Comparison of ENCODE assay signal across 9 cellular contexts in the genomic region with DNA sequence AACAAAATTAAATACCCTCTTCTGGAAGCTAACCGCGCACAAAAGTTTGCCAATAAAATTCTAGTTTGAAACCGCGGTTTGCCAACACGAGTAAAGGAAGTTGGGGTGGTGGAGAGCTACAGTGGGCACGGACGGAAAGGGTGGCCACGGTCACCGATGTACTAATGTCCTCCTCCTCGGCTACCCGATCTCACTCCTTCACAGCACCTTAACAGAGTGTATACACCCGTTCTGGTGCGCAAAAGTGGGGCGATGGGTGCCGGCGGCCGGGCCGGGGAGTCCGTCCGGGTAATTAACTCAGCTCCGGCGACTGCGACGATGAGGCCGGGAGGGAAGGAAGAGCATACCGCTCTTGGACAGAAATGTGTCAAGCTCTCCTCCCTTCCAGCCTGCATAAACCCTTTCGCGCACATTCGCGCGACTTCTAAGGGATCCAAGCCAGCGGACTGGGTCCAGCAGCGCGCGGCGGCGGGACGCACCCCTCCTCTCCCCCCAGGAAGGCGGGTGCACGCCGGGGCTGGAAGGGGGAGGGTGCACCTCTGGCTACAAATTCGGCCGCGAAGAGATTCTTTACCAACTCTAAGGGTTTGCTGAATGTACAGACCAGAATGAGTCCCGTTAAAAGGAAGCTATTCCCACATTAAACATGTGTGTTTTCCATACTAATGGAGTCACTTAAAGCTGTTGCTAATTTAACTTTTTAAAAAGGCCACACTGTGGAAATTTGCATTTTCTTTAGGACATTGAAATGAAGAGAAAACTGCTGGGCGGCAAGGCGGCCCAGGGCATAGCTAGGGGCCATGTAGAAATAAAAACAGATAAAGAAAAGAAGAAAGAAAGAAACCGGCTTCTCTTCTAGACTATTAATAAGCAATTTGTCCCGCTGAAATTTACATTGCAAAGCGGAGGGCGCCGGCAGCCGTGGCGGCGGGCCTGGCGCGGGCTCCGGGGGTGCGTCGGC. TPM values are rescaled to one million over a fixed set of nuclear protein-coding genes. Genes with fewer than 3 reads are reported as not detected.
DNase-seq lines count a peak whose midpoint lies in the region; ATAC-seq, FAIRE-seq and TF ChIP-seq lines count a peak whose summit lies in the region.
"Had no signal": no experiment of that assay in that cellular context is flagged by ENCODE, and none has a peak within 500 bp of the region (broad histone marks: within the 10 kb centered on the region; RNA-seq: fewer than 3 reads in every experiment).

No MANE protein-coding gene starts in this region.

- no peak for DNase-seq in stimulated activated naive CD8-positive, alpha-beta T cell treated with anti-CD3 and anti-CD28 coated beads, Interleukin-15, Interleukin-2, amounts not matched to agents 100 U/mL and 50 U/mL, for 24 hours
- DNase-seq in activated T-cell treated with anti-CD3 and anti-CD28 coated beads, Interleukin-2, amount 50 U/mL, for 48 hours, result peak; percentile 34 to 37
- DNase-seq in mesothelial cell of epicardium (ENCODE audit: low spot score in 2 of 2, unreplicated experiment in 2 of 2), result no peak
- no peak for DNase-seq in vagina (ENCODE audit: extremely low spot score in 2 of 2)
- no peak for DNase-seq in kidney
- no peak for DNase-seq in DMS153 treated with DMSO at 0.1 percent for 48 hours (lab: John Stamatoyannopoulos, UW; ENCODE audit: unreplicated experiment)
- no peak for DNase-seq in effector memory CD8-positive, alpha-beta T cell

- H3K9me3 ChIP-seq in vagina (no peaks in the 10 kb centered on the region), kidney (ENCODE audit: control insufficient read depth in 1 of 2, low read length in 2 of 2) (no peaks in the 10 kb centered on the region)

- H3K36me3 ChIP-seq in vagina (no peaks in the 10 kb centered on the region), kidney (ENCODE audit: control insufficient read depth in 1 of 2, insufficient read depth in 2 of 2, low read length in 2 of 2) (no peaks in the 10 kb centered on the region)

- H3K27ac ChIP-seq in vagina (no peak overlapping the region), kidney (ENCODE audit: low read depth in 2 of 2, low read length in 2 of 2) (no peak overlapping the region)

- ATAC-seq in stimulated activated naive CD8-positive, alpha-beta T cell treated with anti-CD3 and anti-CD28 coated beads, Interleukin-15, Interleukin-2, amounts not matched to agents 100 U/mL and 50 U/mL, for 24 hours, result no peak
- no peak for ATAC-seq in effector memory CD8-positive, alpha-beta T cell (replicated peaks)

- TF ChIP-seq CTCF in mesothelial cell of epicardium (IDR thresholded peaks at IDR 0.05; ENCODE audit: unreplicated experiment) (no peak), vagina (IDR thresholded peaks at IDR 0.05) (no peak), kidney (IDR thresholded peaks at IDR 0.05; ENCODE audit: borderline replicate concordance, extremely low read depth, insufficient read depth) (no peak)

- TF ChIP-seq POLR2A in vagina (IDR thresholded peaks at IDR 0.05), result no peak

- no peak overlapping the region for H3K9ac ChIP-seq in kidney (ENCODE audit: low read length in 2 of 2)

- peak overlapping the region; percentile 34 to 35 for H3K4me3 ChIP-seq in vagina
- H3K4me3 ChIP-seq in kidney (ENCODE audit: low read length in 2 of 2), result no peak overlapping the region

- peak overlapping the region; percentile 37 for H3K4me3 Mint-ChIP-seq in stimulated activated naive CD8-positive, alpha-beta T cell treated with anti-CD3 and anti-CD28 coated beads, Interleukin-15, Interleukin-2, amounts not matched to agents 100 ng/mL and 50 ng/mL, for 24 hours
- peak overlapping the region; percentile 60 for H3K4me3 Mint-ChIP-seq in mesothelial cell of epicardium
- H3K4me3 Mint-ChIP-seq in effector memory CD8-positive, alpha-beta T cell, result peak overlapping the region in 1 of 2 donors; percentile 64

- H3K36me3 Mint-ChIP-seq in stimulated activated naive CD8-positive, alpha-beta T cell treated with anti-CD3 and anti-CD28 coated beads, Interleukin-15, Interleukin-2, amounts not matched to agents 100 ng/mL and 50 ng/mL, for 24 hours (ENCODE audit: low read depth), result peaks cover 12% of the 10 kb centered on the region
- no peaks in the 10 kb centered on the region for H3K36me3 Mint-ChIP-seq in mesothelial cell of epicardium
- peaks cover 17% of the 10 kb centered on the region for H3K36me3 Mint-ChIP-seq in effector memory CD8-positive, alpha-beta T cell (ENCODE audit: insufficient read depth)

- peak overlapping the region; percentile 76 for H3K27ac Mint-ChIP-seq in stimulated activated naive CD8-positive, alpha-beta T cell treated with anti-CD3 and anti-CD28 coated beads, Interleukin-15, Interleukin-2, amounts not matched to agents 100 ng/mL and 50 ng/mL, for 24 hours
- no peak overlapping the region for H3K27ac Mint-ChIP-seq in mesothelial cell of epicardium
- H3K27ac Mint-ChIP-seq in effector memory CD8-positive, alpha-beta T cell, result no peak overlapping the region

- peaks cover 72% of the 10 kb centered on the region for H3K27me3 Mint-ChIP-seq in stimulated activated naive CD8-positive, alpha-beta T cell treated with anti-CD3 and anti-CD28 coated beads, Interleukin-15, Interleukin-2, amounts not matched to agents 100 ng/mL and 50 ng/mL, for 24 hours
- peaks cover 87% of the 10 kb centered on the region for H3K27me3 Mint-ChIP-seq in mesothelial cell of epicardium (ENCODE audit: low read depth)
- H3K27me3 Mint-ChIP-seq in effector memory CD8-positive, alpha-beta T cell, result peaks cover 68 to 78% of the 10 kb centered on the region in 2 donors

- no peaks in the 10 kb centered on the region for H3K9me3 Mint-ChIP-seq in stimulated activated naive CD8-positive, alpha-beta T cell treated with anti-CD3 and anti-CD28 coated beads, Interleukin-15, Interleukin-2, amounts not matched to agents 100 ng/mL and 50 ng/mL, for 24 hours
- no peaks in the 10 kb centered on the region for H3K9me3 Mint-ChIP-seq in mesothelial cell of epicardium
- no peaks in the 10 kb centered on the region for H3K9me3 Mint-ChIP-seq in effector memory CD8-positive, alpha-beta T cell

- H3K4me1 ChIP-seq in vagina (peaks cover 40% of the 10 kb centered on the region), kidney (ENCODE audit: control insufficient read depth in 1 of 2, insufficient read depth in 1 of 2, low read depth in 1 of 2, low read length in 2 of 2) (no peaks in the 10 kb centered on the region)

- intact Hi-C loops in vagina (cut with DNase I), result loop anchor here (2.0 to 10.0 kb wide), 2 partner anchors 934 to 1336 kb away; no protein-coding TSS in a partner anchor
- intact Hi-C loops in kidney (cut with DNase I), result no loop called here

- H3K4me1 Mint-ChIP-seq in stimulated activated naive CD8-positive, alpha-beta T cell treated with anti-CD3 and anti-CD28 coated beads, Interleukin-15, Interleukin-2, amounts not matched to agents 100 ng/mL and 50 ng/mL, for 24 hours (ENCODE audit: low read depth), result peaks cover 22% of the 10 kb centered on the region
- peaks cover 20% of the 10 kb centered on the region for H3K4me1 Mint-ChIP-seq in mesothelial cell of epicardium
- peaks cover 4 to 5% of the 10 kb centered on the region in 2 donors for H3K4me1 Mint-ChIP-seq in effector memory CD8-positive, alpha-beta T cell (ENCODE audit: low read depth in 2 of 2)

- H3K27me3 ChIP-seq in vagina, result peaks cover 17% of the 10 kb centered on the region

- no peak for FAIRE-seq in kidney (lab: Jason Lieb, UNC)

RNA-seq across cellular contexts. Expression of a gene that starts 6.6 kb away (rescaled TPM):
- total RNA-seq in mesothelial cell of epicardium (1.1 to 1.4 TPM (median 1.2 TPM) in 3 replicates), vagina (10.6 TPM), kidney (0.98 TPM)
- 0.09 TPM for polyA plus RNA-seq in kidney (ENCODE audit: insufficient read depth, low read depth, low replicate concordance)
- total RNA-seq: OCI-LY7 had no signal

Comparison
In these comparisons a context has a peak if more than half of its experiments do, and no peak if none do; other contexts are left out.
1. DNase-seq: peak in activated T-cell treated with anti-CD3 and anti-CD28 coated beads, Interleukin-2, amount 50 U/mL, for 48 hours (2 of 2); none in stimulated activated naive CD8-positive, alpha-beta T cell treated with anti-CD3 and anti-CD28 coated beads, Interleukin-15, Interleukin-2, amounts not matched to agents 100 U/mL and 50 U/mL, for 24 hours (single experiment), mesothelial cell of epicardium (0 of 2), vagina (0 of 2), kidney (single experiment), DMS153 treated with DMSO at 0.1 percent for 48 hours (single experiment) and effector memory CD8-positive, alpha-beta T cell (0 of 3).
2. H3K4me3 ChIP-seq: peak in vagina (2 of 2); none in kidney (0 of 2).